Comparison of ENCODE assay signal across 22 cellular contexts in the genomic region with DNA sequence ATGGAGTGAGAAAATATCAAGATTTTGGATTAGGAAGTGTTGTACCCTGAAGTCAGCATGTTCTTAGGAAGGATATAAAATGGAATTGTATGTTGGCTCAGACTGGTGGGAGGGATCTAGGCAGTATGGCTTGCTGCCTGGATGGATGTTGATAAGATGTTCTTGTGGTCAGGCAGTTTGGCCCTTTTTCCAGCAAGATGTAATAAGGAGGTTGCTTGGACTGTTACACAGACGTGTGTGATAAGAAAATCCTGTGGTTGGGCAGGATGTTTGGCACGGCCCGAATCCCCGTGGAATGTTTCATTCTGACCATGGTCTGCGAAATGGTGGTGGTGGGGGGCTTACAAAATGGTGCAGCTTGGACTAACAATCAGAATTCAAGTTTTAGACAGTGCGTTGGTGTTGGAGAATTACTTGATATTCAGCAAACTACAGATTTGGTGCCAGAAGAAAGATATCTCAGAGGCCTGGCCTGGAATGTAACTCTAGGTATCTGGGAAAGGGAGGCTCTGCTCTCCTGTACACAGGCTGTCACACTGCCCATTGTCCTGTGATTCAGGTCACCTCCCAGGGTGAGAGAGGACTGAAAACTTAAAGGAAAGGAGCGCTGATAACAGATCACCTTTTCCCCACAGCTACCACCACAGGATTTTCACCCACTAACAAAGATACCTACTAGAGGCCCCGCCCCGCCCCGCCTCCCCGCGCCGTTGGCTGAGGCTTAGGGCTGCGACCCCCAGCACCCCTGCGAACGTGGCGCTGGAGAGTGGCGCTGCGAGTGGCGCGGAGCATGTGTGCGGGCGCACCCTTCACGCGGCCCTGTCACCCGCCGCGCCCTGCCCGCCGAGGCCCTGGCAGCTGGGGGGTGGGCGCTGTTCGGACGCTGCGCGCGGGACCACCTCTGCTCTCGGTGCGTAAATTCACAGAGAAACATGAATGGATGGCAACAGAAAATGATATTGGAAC. TPM values are rescaled to one million over a fixed set of nuclear protein-coding genes. Genes with fewer than 3 reads are reported as not detected.
DNase-seq lines count a peak whose midpoint lies in the region; ATAC-seq and TF ChIP-seq lines count a peak whose summit lies in the region.
"Had no signal": no experiment of that assay in that cellular context is flagged by ENCODE, and none has a peak within 500 bp of the region (broad histone marks: within the 10 kb centered on the region; RNA-seq: fewer than 3 reads in every experiment).

No MANE protein-coding gene starts in this region.

- H3K27me3 ChIP-seq in right atrium auricular region (no peaks in the 10 kb centered on the region), brain microvascular endothelial cell (replicated peaks) (no peaks in the 10 kb centered on the region), upper lobe of right lung (no peaks in the 10 kb centered on the region)
- H3K27me3 ChIP-seq: BE2C, cardiac muscle cell, gastroesophageal sphincter had no signal

- peak overlapping the region in 1 of 2 donors; percentile 16 for H3K27ac ChIP-seq in right atrium auricular region
- no peak overlapping the region for H3K27ac ChIP-seq in brain microvascular endothelial cell
- H3K27ac ChIP-seq in upper lobe of right lung: no peak overlapping the region
- H3K27ac ChIP-seq: cardiac muscle cell, gastroesophageal sphincter, psoas muscle had no signal

- no peak for DNase-seq in Right ventricle myocardium inferior (ENCODE audit: missing footprints)
- DNase-seq in right atrium auricular region (ENCODE audit: low spot score): no peak
- peak; percentile 63 for DNase-seq in brain microvascular endothelial cell
- peak; percentile 90 for DNase-seq in iris pigment epithelial cell (ENCODE audit: low read depth)
- no peak for DNase-seq in upper lobe of right lung
- DNase-seq in COR-L47 (lab: John Stamatoyannopoulos, UW): no peak
- no peak for DNase-seq in HEK293T (ENCODE audit: extremely low spot score)
- DNase-seq: 8988T; activated naive CD8-positive, alpha-beta T cell treated with anti-CD3 and anti-CD28 coated beads for 36 hours; BE2C; Karpas-422; kidney glomerular epithelial cell; NCI-H1092 treated with DMSO at 0.1 percent for 48 hours; NCI-H2081 treated with DMSO at 0.1 percent for 48 hours; NCI-H510A treated with DMSO at 0.1 percent for 48 hours; NK-92 treated with Interleukin-12 subunit alpha and Interleukin-12 subunit beta, amount 100 ng/mL, for 24 hours; psoas muscle; stimulated activated CD4-positive, alpha-beta T cell treated with anti-CD3 and anti-CD28 coated beads, Interleukin-4, amount 100 ng/mL, for 4 hours had no signal

- TF ChIP-seq CTCF in right atrium auricular region (IDR thresholded peaks at IDR 0.05): no peak
- TF ChIP-seq CTCF in brain microvascular endothelial cell (IDR thresholded peaks at IDR 0.05; ENCODE audit: low read depth, low read length, missing control alignments): no peak
- TF ChIP-seq CTCF in upper lobe of right lung (IDR thresholded peaks at IDR 0.05): no peak

- CTCF ChIA-PET in HEK293T (lab: Yijun Ruan, JAX): no interaction called here

- H3K4me3 ChIP-seq in right atrium auricular region (no peak overlapping the region), brain microvascular endothelial cell (ENCODE audit: low read depth, low read length) (no peak overlapping the region), upper lobe of right lung (no peak overlapping the region)
- H3K4me3 ChIP-seq: cardiac muscle cell, gastroesophageal sphincter, HAP-1, psoas muscle had no signal

- POLR2A ChIA-PET in HEK293T (lab: Yijun Ruan, JAX): interaction anchor here (0.6 kb wide), 1 partner anchor 321 kb away, joined by 3 read pairs; a partner anchor contains a TSS

- ATAC-seq in Right ventricle myocardium inferior (peak; percentile 89), upper lobe of right lung (peak; percentile 25), GM18868 (IDR thresholded peaks at IDR 0.05; ENCODE audit: unreplicated experiment) (no peak)
- ATAC-seq: gastroesophageal sphincter, psoas muscle had no signal

- no peaks in the 10 kb centered on the region for H3K4me1 ChIP-seq in right atrium auricular region
- no peaks in the 10 kb centered on the region for H3K4me1 ChIP-seq in upper lobe of right lung
- H3K4me1 ChIP-seq: BE2C, gastroesophageal sphincter, HAP-1, psoas muscle had no signal

- no peaks in the 10 kb centered on the region for H3K9me3 ChIP-seq in right atrium auricular region
- no peaks in the 10 kb centered on the region for H3K9me3 ChIP-seq in upper lobe of right lung
- H3K9me3 ChIP-seq: BE2C, HAP-1 had no signal

- intact Hi-C loops in Right ventricle myocardium inferior (cut with DNase I): no loop called here
- intact Hi-C loops in upper lobe of right lung (cut with DNase I): no loop called here

- in situ Hi-C loops in brain microvascular endothelial cell (cut with HindIII; ENCODE audit: low pct_ligation_motif_present, low sequenced_read_pairs): no loop called here

- H3K36me3 ChIP-seq in right atrium auricular region (no peaks in the 10 kb centered on the region), brain microvascular endothelial cell (replicated peaks) (no peaks in the 10 kb centered on the region), upper lobe of right lung (no peaks in the 10 kb centered on the region)
- H3K36me3 ChIP-seq: BE2C, cardiac muscle cell, gastroesophageal sphincter, HAP-1 had no signal

TF ChIP-seq in HEK293T, 16 proteins besides CTCF, POLR2A, EP300 and RAD21:
- TF ChIP-seq ARNT (IDR thresholded peaks at IDR 0.05) (no peak), SP1 (IDR thresholded peaks at IDR 0.05) (no peak), ZNF384 (IDR thresholded peaks at IDR 0.05) (no peak), SUZ12 (IDR thresholded peaks at IDR 0.05) (no peak), NFRKB (IDR thresholded peaks at IDR 0.05) (no peak), HDGF (IDR thresholded peaks at IDR 0.05; ENCODE audit: borderline replicate concordance) (no peak), L3MBTL2 (conservative IDR thresholded peaks at IDR 0.05) (no peak), FOXA1 (IDR thresholded peaks at IDR 0.05) (no peak), FOXK2 (IDR thresholded peaks at IDR 0.05) (no peak), ELF4 (IDR thresholded peaks at IDR 0.05) (no peak), FOXM1 (IDR thresholded peaks at IDR 0.05; ENCODE audit: borderline replicate concordance) (no peak), CTBP1 (IDR thresholded peaks at IDR 0.05; ENCODE audit: borderline replicate concordance) (no peak), LEF1 (IDR thresholded peaks at IDR 0.05; ENCODE audit: borderline replicate concordance) (no peak), TARDBP (IDR thresholded peaks at IDR 0.05) (no peak), BHLHE40 (IDR thresholded peaks at IDR 0.05; ENCODE audit: borderline replicate concordance) (no peak)
- TF ChIP-seq, protein P1, sequence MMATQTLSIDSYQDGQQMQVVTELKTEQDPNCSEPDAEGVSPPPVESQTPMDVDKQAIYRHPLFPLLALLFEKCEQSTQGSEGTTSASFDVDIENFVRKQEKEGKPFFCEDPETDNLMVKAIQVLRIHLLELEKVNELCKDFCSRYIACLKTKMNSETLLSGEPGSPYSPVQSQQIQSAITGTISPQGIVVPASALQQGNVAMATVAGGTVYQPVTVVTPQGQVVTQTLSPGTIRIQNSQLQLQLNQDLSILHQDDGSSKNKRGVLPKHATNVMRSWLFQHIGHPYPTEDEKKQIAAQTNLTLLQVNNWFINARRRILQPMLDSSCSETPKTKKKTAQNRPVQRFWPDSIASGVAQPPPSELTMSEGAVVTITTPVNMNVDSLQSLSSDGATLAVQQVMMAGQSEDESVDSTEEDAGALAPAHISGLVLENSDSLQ (IDR thresholded peaks at IDR 0.05): no peak

RNA-seq across cellular contexts. Expression of a gene that starts 19.3 kb away (rescaled TPM):
- total RNA-seq in Right ventricle myocardium inferior (20.9 TPM), right atrium auricular region (10 to 100 TPM in 1 of 2 donors, 1 to 10 TPM in 1; 9.6 to 21.5 TPM), upper lobe of right lung (17.3 TPM)

Comparison
In these comparisons a context has a peak if more than half of its experiments do, and no peak if none do; other contexts are left out.
1. DNase-seq: peak in brain microvascular endothelial cell (single experiment) and iris pigment epithelial cell (single experiment); none in Right ventricle myocardium inferior (single experiment), right atrium auricular region (single experiment), upper lobe of right lung (single experiment), COR-L47 (single experiment) and HEK293T (single experiment).